In genomic region chr10:114172241-114172640, GRCh38 we compare ENCODE assay signal across 8 cellular contexts. TPM values are rescaled to one million over a fixed set of nuclear protein-coding genes. Genes with fewer than 3 reads are reported as not detected.
DNase-seq lines count a peak whose midpoint lies in the region; ATAC-seq and TF ChIP-seq lines count a peak whose summit lies in the region.

No MANE protein-coding gene starts in this region.

- H3K4me1 ChIP-seq in CD8-positive, alpha-beta T cell (ENCODE audit: insufficient read depth, low read length) = peaks cover 11% of the 10 kb centered on the region
- H3K4me1 ChIP-seq in duodenal mucosa (ENCODE audit: control insufficient read depth in 1 of 2, insufficient read depth in 2 of 2, low read length in 2 of 2) (peaks cover 17 to 21% of the 10 kb centered on the region in 2 donors), neuron (ENCODE audit: insufficient read depth, low read length) (peaks cover 22% of the 10 kb centered on the region)

- no peak overlapping the region for H3K27ac ChIP-seq in CD8-positive, alpha-beta T cell (ENCODE audit: low read depth, low read length)
- H3K27ac ChIP-seq in duodenal mucosa (ENCODE audit: low read depth, low read length) = no peak overlapping the region

- no peak overlapping the region for H2AFZ ChIP-seq in neuron (ENCODE audit: low read depth, low read length)

- peaks cover 59% of the 10 kb centered on the region for H3K4me1 Mint-ChIP-seq in CD8-positive, alpha-beta T cell (ENCODE audit: low read depth)

- no peaks in the 10 kb centered on the region for H3K9me3 ChIP-seq in CD8-positive, alpha-beta T cell (ENCODE audit: low read length)
- H3K9me3 ChIP-seq in duodenal mucosa (ENCODE audit: control insufficient read depth in 1 of 2, low read length in 2 of 2) = peaks cover 7 to 8% of the 10 kb centered on the region in 2 donors
- H3K9me3 ChIP-seq in neuron (ENCODE audit: low read length) = peaks cover 2% of the 10 kb centered on the region

- TF ChIP-seq POLR2A in NB4 (IDR thresholded peaks at IDR 0.05; ENCODE audit: extremely low read depth, insufficient read length) (no peak), lower leg skin (IDR thresholded peaks at IDR 0.05) (no peak)

- H3K36me3 ChIP-seq in CD8-positive, alpha-beta T cell (ENCODE audit: insufficient read depth, low read length) = no peaks in the 10 kb centered on the region
- H3K36me3 ChIP-seq in duodenal mucosa (ENCODE audit: control insufficient read depth in 1 of 2, insufficient read depth in 2 of 2, low read length in 2 of 2) (peaks cover 2 to 4% of the 10 kb centered on the region in 2 donors), neuron (ENCODE audit: insufficient read depth, low read length) (no peaks in the 10 kb centered on the region)

- peak overlapping the region; percentile 94 to 99 for H3K9ac ChIP-seq in duodenal mucosa (ENCODE audit: low read depth in 1 of 2, low read length in 2 of 2)

- no peak for DNase-seq in CD8-positive, alpha-beta T cell
- DNase-seq in NB4 (ENCODE audit: low read depth) (peak; percentile 11), lower leg skin (ENCODE audit: low spot score in 2 of 2) (no peak)

- no peaks in the 10 kb centered on the region for H3K27me3 Mint-ChIP-seq in CD8-positive, alpha-beta T cell (ENCODE audit: low read depth)

- 9 to 13% methylated on average over 1 of the region's 1 CpG for WGBS in lower leg skin, 2 donors

- no peak for TF ChIP-seq CTCF in CD8-positive, alpha-beta T cell (IDR thresholded peaks at IDR 0.05)
- TF ChIP-seq CTCF in NB4 (IDR thresholded peaks at IDR 0.05; ENCODE audit: low read depth, low read length) = no peak
- no peak for TF ChIP-seq CTCF in lower leg skin (IDR thresholded peaks at IDR 0.05)

- H3K4me3 ChIP-seq in CD8-positive, alpha-beta T cell (ENCODE audit: low read depth, low read length) = peak overlapping the region; percentile 97
- no peak overlapping the region for H3K4me3 ChIP-seq in NB4 (ENCODE audit: low read depth, low read length)
- peak overlapping the region; percentile 95 to 98 for H3K4me3 ChIP-seq in duodenal mucosa (ENCODE audit: low read depth in 1 of 2, low read length in 2 of 2)
- peak overlapping the region; percentile 88 for H3K4me3 ChIP-seq in neuron (ENCODE audit: low read length)
- no peak overlapping the region for H3K4me3 ChIP-seq in lower leg skin (ENCODE audit: low read depth, poor library complexity, severe bottlenecking)

- intact Hi-C loops in CD8-positive, alpha-beta T cell (cut with DNase I, micrococcal nuclease) = loop anchor here (5.0 to 10.0 kb wide), 9 partner anchors 133 to 1990 kb away; partner anchors contain the start of genes DCLRE1A (in 1 of the 2), FHIP2A (in 1 of the 2), GPAM (in 1 of the 2) and NHLRC2 (in 1 of the 2)
- intact Hi-C loops in lower leg skin (cut with DNase I; ENCODE audit: low total_unique reads) = no loop called here

- ATAC-seq in CD8-positive, alpha-beta T cell = no peak
- ATAC-seq in GM19397 (IDR thresholded peaks at IDR 0.05; ENCODE audit: unreplicated experiment) = no peak
- no peak for ATAC-seq in activated CD4-positive, CD25-positive, alpha-beta regulatory T cell treated with anti-CD3 and anti-CD28 coated beads, Interleukin-2, amount 50 U/mL, for 24 hours
- no peak for ATAC-seq in HG03095 (IDR thresholded peaks at IDR 0.05; ENCODE audit: unreplicated experiment)

- H3K27ac Mint-ChIP-seq in CD8-positive, alpha-beta T cell = peak overlapping the region; percentile 67

- peaks cover 7% of the 10 kb centered on the region for H3K9me3 Mint-ChIP-seq in CD8-positive, alpha-beta T cell

- no peaks in the 10 kb centered on the region for H3K27me3 ChIP-seq in CD8-positive, alpha-beta T cell (ENCODE audit: insufficient read depth, low read length)
- H3K27me3 ChIP-seq in duodenal mucosa (ENCODE audit: control insufficient read depth in 1 of 2, insufficient read depth in 2 of 2, low read length in 2 of 2) = no peaks in the 10 kb centered on the region
- H3K27me3 ChIP-seq in neuron (ENCODE audit: insufficient read depth, low read length) = peaks cover 8% of the 10 kb centered on the region

- POLR2A ChIA-PET in CD8-positive, alpha-beta T cell (lab: Charles Lee) = no interaction called here

- peak overlapping the region; percentile 94 for H3K4me3 Mint-ChIP-seq in CD8-positive, alpha-beta T cell

- H3K36me3 Mint-ChIP-seq in CD8-positive, alpha-beta T cell = peaks cover 39% of the 10 kb centered on the region

- CTCF ChIA-PET in CD8-positive, alpha-beta T cell (lab: Charles Lee) = no interaction called here

RNA-seq across cellular contexts. Expression of gene CCDC186, which starts 1.8 kb away (rescaled TPM):
- total RNA-seq in CD8-positive, alpha-beta T cell = 10 to 100 TPM; 57.9 to 67.7 TPM
- total RNA-seq in lower leg skin = 10 to 100 TPM; 24.4 to 83.4 (median 33.0) TPM

RNA-seq across cellular contexts. Expression of gene TDRD1, which starts 6.9 kb away (rescaled TPM):
- total RNA-seq in CD8-positive, alpha-beta T cell = not detected
- total RNA-seq in lower leg skin = under 1 TPM; 0.10 to 0.34 (median 0.14) TPM

Comparison
In these comparisons a context has a peak if more than half of its experiments do, and no peak if none do; other contexts are left out.
1. H3K4me3 ChIP-seq: peak in CD8-positive, alpha-beta T cell (single experiment), duodenal mucosa (2 of 2) and neuron (single experiment); none in NB4 (single experiment) and lower leg skin (single experiment).